2 cellular contexts compared by ENCODE assay signal in genomic region chr11:1827095-1827797, GRCh38.
TF ChIP-seq lines count a peak whose summit lies in the region.

No MANE protein-coding gene starts in this region.

TF ChIP-seq in A549, 52 proteins besides CTCF, POLR2A, EP300 and RAD21:
- TF ChIP-seq RCOR1 (IDR thresholded peaks at IDR 0.05; ENCODE audit: low read depth, low read length) (no peak), SMC3 (IDR thresholded peaks at IDR 0.05) (no peak), E2F6 (IDR thresholded peaks at IDR 0.05; ENCODE audit: borderline replicate concordance, low read depth) (0 out of 2 replicates have a peak, but pooled peaks have one; percentile 20), CBX2 (IDR thresholded peaks at IDR 0.05; ENCODE audit: borderline replicate concordance, low read depth) (no peak), HES2 (IDR thresholded peaks at IDR 0.05) (no peak), NFE2L2 (conservative IDR thresholded peaks at IDR 0.05; ENCODE audit: low read length) (no peak), RFX5 (IDR thresholded peaks at IDR 0.05) (no peak), CHD4 (IDR thresholded peaks at IDR 0.05; ENCODE audit: borderline replicate concordance) (no peak), PHF8 (IDR thresholded peaks at IDR 0.05; ENCODE audit: borderline replicate concordance, low read depth) (no peak), CBX8 (IDR thresholded peaks at IDR 0.05) (no peak), FOSB (CRISPR knock-in tag; IDR thresholded peaks at IDR 0.05) (no peak), KDM5A (IDR thresholded peaks at IDR 0.05) (no peak), CEBPB (IDR thresholded peaks at IDR 0.05) (no peak)
- TF ChIP-seq, protein P1, sequence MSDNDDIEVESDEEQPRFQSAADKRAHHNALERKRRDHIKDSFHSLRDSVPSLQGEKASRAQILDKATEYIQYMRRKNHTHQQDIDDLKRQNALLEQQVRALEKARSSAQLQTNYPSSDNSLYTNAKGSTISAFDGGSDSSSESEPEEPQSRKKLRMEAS (IDR thresholded peaks at IDR 0.05) = 0 out of 2 replicates have a peak, but pooled peaks have one; percentile 27
- TF ChIP-seq, protein P2, sequence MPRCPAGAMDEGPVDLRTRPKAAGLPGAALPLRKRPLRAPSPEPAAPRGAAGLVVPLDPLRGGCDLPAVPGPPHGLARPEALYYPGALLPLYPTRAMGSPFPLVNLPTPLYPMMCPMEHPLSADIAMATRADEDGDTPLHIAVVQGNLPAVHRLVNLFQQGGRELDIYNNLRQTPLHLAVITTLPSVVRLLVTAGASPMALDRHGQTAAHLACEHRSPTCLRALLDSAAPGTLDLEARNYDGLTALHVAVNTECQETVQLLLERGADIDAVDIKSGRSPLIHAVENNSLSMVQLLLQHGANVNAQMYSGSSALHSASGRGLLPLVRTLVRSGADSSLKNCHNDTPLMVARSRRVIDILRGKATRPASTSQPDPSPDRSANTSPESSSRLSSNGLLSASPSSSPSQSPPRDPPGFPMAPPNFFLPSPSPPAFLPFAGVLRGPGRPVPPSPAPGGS (IDR thresholded peaks at IDR 0.05) = no peak

TF ChIP-seq in HepG2, 621 proteins besides CTCF, POLR2A, EP300 and RAD21 (continues in another document):
- TF ChIP-seq MXD1 (CRISPR knock-in tag; IDR thresholded peaks at IDR 0.05) = peak; percentile 57; the same call in 1 of the 2 replicates
- TF ChIP-seq ZFP91 (CRISPR knock-in tag; IDR thresholded peaks at IDR 0.05; ENCODE audit: borderline replicate concordance) = peak; percentile 67
- no peak for TF ChIP-seq NR2F6 (IDR thresholded peaks at IDR 0.05)
- TF ChIP-seq NR2F6 (CRISPR knock-in tag; IDR thresholded peaks at IDR 0.05) = peak; percentile 43; the same call in 1 of the 2 replicates
- TF ChIP-seq HIVEP1 (CRISPR knock-in tag; IDR thresholded peaks at IDR 0.05) = 0 out of 2 replicates have a peak, but pooled peaks have one; percentile 39
- TF ChIP-seq U2AF2 (IDR thresholded peaks at IDR 0.05; ENCODE audit: low read depth, low read length) = no peak
- TF ChIP-seq ZNF253 (CRISPR knock-in tag; IDR thresholded peaks at IDR 0.05; ENCODE audit: borderline replicate concordance) = peak; percentile 53; the same call in 1 of the 2 replicates
- no peak for TF ChIP-seq ZBTB8A (CRISPR knock-in tag; IDR thresholded peaks at IDR 0.05; ENCODE audit: borderline replicate concordance, low read depth)
- TF ChIP-seq NAIF1 (CRISPR knock-in tag; IDR thresholded peaks at IDR 0.05; ENCODE audit: borderline replicate concordance) = no peak
- TF ChIP-seq, protein P3, sequence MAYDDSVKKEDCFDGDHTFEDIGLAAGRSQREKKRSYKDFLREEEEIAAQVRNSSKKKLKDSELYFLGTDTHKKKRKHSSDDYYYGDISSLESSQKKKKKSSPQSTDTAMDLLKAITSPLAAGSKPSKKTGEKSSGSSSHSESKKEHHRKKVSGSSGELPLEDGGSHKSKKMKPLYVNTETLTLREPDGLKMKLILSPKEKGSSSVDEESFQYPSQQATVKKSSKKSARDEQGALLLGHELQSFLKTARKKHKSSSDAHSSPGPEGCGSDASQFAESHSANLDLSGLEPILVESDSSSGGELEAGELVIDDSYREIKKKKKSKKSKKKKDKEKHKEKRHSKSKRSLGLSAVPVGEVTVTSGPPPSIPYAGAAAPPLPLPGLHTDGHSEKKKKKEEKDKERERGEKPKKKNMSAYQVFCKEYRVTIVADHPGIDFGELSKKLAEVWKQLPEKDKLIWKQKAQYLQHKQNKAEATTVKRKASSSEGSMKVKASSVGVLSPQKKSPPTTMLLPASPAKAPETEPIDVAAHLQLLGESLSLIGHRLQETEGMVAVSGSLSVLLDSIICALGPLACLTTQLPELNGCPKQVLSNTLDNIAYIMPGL (CRISPR knock-in tag; IDR thresholded peaks at IDR 0.05; ENCODE audit: borderline replicate concordance in 1 of 2, low read depth in 1 of 2) = 0 out of 4 replicates have a peak, but pooled peaks of 1 of the 2 experiments have one; percentile 54
- TF ChIP-seq, protein P4, sequence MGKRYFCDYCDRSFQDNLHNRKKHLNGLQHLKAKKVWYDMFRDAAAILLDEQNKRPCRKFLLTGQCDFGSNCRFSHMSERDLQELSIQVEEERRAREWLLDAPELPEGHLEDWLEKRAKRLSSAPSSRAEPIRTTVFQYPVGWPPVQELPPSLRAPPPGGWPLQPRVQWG (CRISPR knock-in tag; IDR thresholded peaks at IDR 0.05; ENCODE audit: borderline replicate concordance, low read depth) = no peak
- TF ChIP-seq ESRRA (CRISPR knock-in tag; IDR thresholded peaks at IDR 0.05; ENCODE audit: low read depth) = 0 out of 2 replicates have a peak, but pooled peaks have one; percentile 26
- TF ChIP-seq ZNF547 (CRISPR knock-in tag; IDR thresholded peaks at IDR 0.05) = peak; percentile 26; the same call in 1 of the 2 replicates
- TF ChIP-seq ZNF274 (CRISPR knock-in tag; IDR thresholded peaks at IDR 0.05) = 0 out of 2 replicates have a peak, but pooled peaks have one; percentile 65
- no peak for TF ChIP-seq ZNF430 (CRISPR knock-in tag; IDR thresholded peaks at IDR 0.05)
- no peak for TF ChIP-seq ZNF460 (CRISPR knock-in tag; IDR thresholded peaks at IDR 0.05; ENCODE audit: borderline replicate concordance)
- TF ChIP-seq POGZ (CRISPR knock-in tag; IDR thresholded peaks at IDR 0.05) = peak; percentile 19; the same call in 1 of the 2 replicates
- TF ChIP-seq FUBP1 (CRISPR knock-in tag; IDR thresholded peaks at IDR 0.05; ENCODE audit: borderline replicate concordance) = peak; percentile 88; the same call in 1 of the 2 replicates
- 0 out of 2 replicates have a peak, but pooled peaks have one; percentile 49 for TF ChIP-seq ZBTB3 (CRISPR knock-in tag; IDR thresholded peaks at IDR 0.05; ENCODE audit: borderline replicate concordance, low read depth)
- TF ChIP-seq ZNF616 (CRISPR knock-in tag; IDR thresholded peaks at IDR 0.05; ENCODE audit: low read depth) = 0 out of 2 replicates have a peak, but pooled peaks have one; percentile 13
- TF ChIP-seq RBM22 (optimal IDR thresholded peaks at IDR 0.05; ENCODE audit: low read length) = no peak
- peak; percentile 97 for TF ChIP-seq HNRNPL (IDR thresholded peaks at IDR 0.05; ENCODE audit: low read depth, low read length)
- no peak for TF ChIP-seq HNF1A (IDR thresholded peaks at IDR 0.05; ENCODE audit: low read depth)
- peak; percentile 65; the same call in 1 of the 2 replicates for TF ChIP-seq HNF1A (CRISPR knock-in tag; IDR thresholded peaks at IDR 0.05; ENCODE audit: borderline replicate concordance)
- TF ChIP-seq ZBTB7B (CRISPR knock-in tag; IDR thresholded peaks at IDR 0.05) = peak; percentile 38; the same call in 1 of the 2 replicates
- TF ChIP-seq GATAD2A (CRISPR knock-in tag; IDR thresholded peaks at IDR 0.05) = peak; percentile 71
- no peak for TF ChIP-seq PRPF4 (IDR thresholded peaks at IDR 0.05; ENCODE audit: low read depth, low read length, poor library complexity, severe bottlenecking)
- no peak for TF ChIP-seq EED (CRISPR knock-in tag; IDR thresholded peaks at IDR 0.05)
- 0 out of 2 replicates have a peak, but pooled peaks have one; percentile 24 for TF ChIP-seq ZNF280B (CRISPR knock-in tag; IDR thresholded peaks at IDR 0.05; ENCODE audit: borderline replicate concordance)
- TF ChIP-seq MIXL1 (CRISPR knock-in tag; IDR thresholded peaks at IDR 0.05) = no peak
- no peak for TF ChIP-seq ZNF775 (CRISPR knock-in tag; IDR thresholded peaks at IDR 0.05; ENCODE audit: borderline replicate concordance)
- no peak for TF ChIP-seq BRCA1 (CRISPR knock-in tag; IDR thresholded peaks at IDR 0.05)
- TF ChIP-seq KDM6A (CRISPR knock-in tag; IDR thresholded peaks at IDR 0.05; ENCODE audit: low read depth) = no peak
- no peak for TF ChIP-seq GATAD1 (CRISPR knock-in tag; IDR thresholded peaks at IDR 0.05)
- 0 out of 2 replicates have a peak, but pooled peaks have one; percentile 7 for TF ChIP-seq ZNF839 (CRISPR knock-in tag; IDR thresholded peaks at IDR 0.05; ENCODE audit: borderline replicate concordance)
- TF ChIP-seq U2AF1 (optimal IDR thresholded peaks at IDR 0.05; ENCODE audit: low read depth, low read length) = no peak
- TF ChIP-seq ZNF18 (CRISPR knock-in tag; IDR thresholded peaks at IDR 0.05; ENCODE audit: insufficient replicate concordance) = no peak
- TF ChIP-seq, protein P5, sequence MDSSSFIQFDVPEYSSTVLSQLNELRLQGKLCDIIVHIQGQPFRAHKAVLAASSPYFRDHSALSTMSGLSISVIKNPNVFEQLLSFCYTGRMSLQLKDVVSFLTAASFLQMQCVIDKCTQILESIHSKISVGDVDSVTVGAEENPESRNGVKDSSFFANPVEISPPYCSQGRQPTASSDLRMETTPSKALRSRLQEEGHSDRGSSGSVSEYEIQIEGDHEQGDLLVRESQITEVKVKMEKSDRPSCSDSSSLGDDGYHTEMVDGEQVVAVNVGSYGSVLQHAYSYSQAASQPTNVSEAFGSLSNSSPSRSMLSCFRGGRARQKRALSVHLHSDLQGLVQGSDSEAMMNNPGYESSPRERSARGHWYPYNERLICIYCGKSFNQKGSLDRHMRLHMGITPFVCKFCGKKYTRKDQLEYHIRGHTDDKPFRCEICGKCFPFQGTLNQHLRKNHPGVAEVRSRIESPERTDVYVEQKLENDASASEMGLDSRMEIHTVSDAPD (CRISPR knock-in tag; IDR thresholded peaks at IDR 0.05) = peak; percentile 85; the same call in 1 of the 2 replicates
- no peak for TF ChIP-seq ZNF335 (CRISPR knock-in tag; IDR thresholded peaks at IDR 0.05)
